Comparison of ENCODE assay signal across 8 cellular contexts in genomic region chr5:129904667-129905466, GRCh38. TPM values are rescaled to one million over a fixed set of nuclear protein-coding genes. Genes with fewer than 3 reads are reported as not detected.
DNase-seq lines count a peak whose midpoint lies in the region; ATAC-seq and TF ChIP-seq lines count a peak whose summit lies in the region.

No MANE protein-coding gene starts in this region.

- H3K4me3 Mint-ChIP-seq in stimulated activated effector memory CD8-positive, alpha-beta T cell treated with anti-CD3 and anti-CD28 coated beads, Interleukin-12 subunit alpha, Interleukin-12 subunit beta, amount 100 ng/mL, for 72 hours: peak overlapping the region; percentile 74

- no peak overlapping the region for H3K27ac Mint-ChIP-seq in stimulated activated effector memory CD8-positive, alpha-beta T cell treated with anti-CD3 and anti-CD28 coated beads, Interleukin-12 subunit alpha, Interleukin-12 subunit beta, amount 100 ng/mL, for 72 hours

- no peaks in the 10 kb centered on the region for H3K36me3 ChIP-seq in body of pancreas (replicated peaks in 1 of 2; ENCODE audit: insufficient read depth in 1 of 2, low read depth in 2 of 2)

- H3K9me3 ChIP-seq in body of pancreas: no peaks in the 10 kb centered on the region

- intact Hi-C loops in body of pancreas (cut with DNase I): no loop called here

- peaks cover 18% of the 10 kb centered on the region for H3K4me1 Mint-ChIP-seq in stimulated activated effector memory CD8-positive, alpha-beta T cell treated with anti-CD3 and anti-CD28 coated beads, Interleukin-12 subunit alpha, Interleukin-12 subunit beta, amount 100 ng/mL, for 72 hours

- DNase-seq in body of pancreas (peak in 3 of 4 donors; percentile 15 to 28 (median 27)), iris pigment epithelial cell (ENCODE audit: low read depth) (peak; percentile 13), OCI-M2 (lab: John Stamatoyannopoulos, UW; ENCODE audit: unreplicated experiment) (no peak), NCI-H446 treated with DMSO at 0.1 percent for 48 hours (lab: John Stamatoyannopoulos, UW) (no peak)
- peak in 1 of 2 donors; percentile 52 for DNase-seq in stimulated activated effector memory CD8-positive, alpha-beta T cell treated with anti-CD3 and anti-CD28 coated beads, Interleukin-12 subunit alpha, Interleukin-12 subunit beta, amount 100 ng/mL, for 72 hours (ENCODE audit: low spot score in 2 of 2)

- peak overlapping the region; percentile 56 to 57 for H3K4me3 ChIP-seq in body of pancreas

- no peaks in the 10 kb centered on the region for H3K36me3 Mint-ChIP-seq in stimulated activated effector memory CD8-positive, alpha-beta T cell treated with anti-CD3 and anti-CD28 coated beads, Interleukin-12 subunit alpha, Interleukin-12 subunit beta, amount 100 ng/mL, for 72 hours

- ATAC-seq in GM19463 (IDR thresholded peaks at IDR 0.05; ENCODE audit: unreplicated experiment): peak; percentile 36
- ATAC-seq in HG03521 (IDR thresholded peaks at IDR 0.05; ENCODE audit: unreplicated experiment): peak; percentile 31
- peak; percentile 47 for ATAC-seq in body of pancreas
- ATAC-seq in stimulated activated effector memory CD8-positive, alpha-beta T cell treated with anti-CD3 and anti-CD28 coated beads, Interleukin-12 subunit alpha, Interleukin-12 subunit beta, amount 100 ng/mL, for 72 hours: peak; percentile 58

- no peaks in the 10 kb centered on the region for H3K9me3 Mint-ChIP-seq in stimulated activated effector memory CD8-positive, alpha-beta T cell treated with anti-CD3 and anti-CD28 coated beads, Interleukin-12 subunit alpha, Interleukin-12 subunit beta, amount 100 ng/mL, for 72 hours

- WGBS in body of pancreas, 2 donors: 0 to 1% methylated on average over 7 to 84 of the region's 103 CpGs

- H3K27ac ChIP-seq in C4-2B (peak overlapping the region; percentile 33; the same call in 1 of the 2 replicates), body of pancreas (peak overlapping the region in 3 of 4 donors; percentile 49 to 62 (median 61))

- peaks cover 0 to 16% of the 10 kb centered on the region in 2 donors for H3K27me3 ChIP-seq in body of pancreas

- TF ChIP-seq CTCF in C4-2B (conservative IDR thresholded peaks at IDR 0.05): peak; percentile 15
- peak in 1 of 7 experiments; percentile 9 for TF ChIP-seq CTCF in body of pancreas (IDR thresholded peaks at IDR 0.05)

- H3K4me1 ChIP-seq in body of pancreas: peaks cover 27% of the 10 kb centered on the region

- TF ChIP-seq POLR2A in body of pancreas (IDR thresholded peaks at IDR 0.05): no peak

RNA-seq across cellular contexts. Expression of gene CHSY3, which starts 0.6 kb away (rescaled TPM):
- total RNA-seq in body of pancreas: 1 to 10 TPM; 3.3 to 6.5 TPM

Comparison
In these comparisons a context has a peak if more than half of its experiments do, and no peak if none do; other contexts are left out.
1. DNase-seq: peak in body of pancreas (3 of 4) and iris pigment epithelial cell (single experiment); none in OCI-M2 (single experiment) and NCI-H446 treated with DMSO at 0.1 percent for 48 hours (single experiment).
2. Peak in every context shown above with its lines, with median percentiles within 50 percentile points of each other: ATAC-seq.